Comparison of ENCODE assay signal across 8 cellular contexts in the genomic region with DNA sequence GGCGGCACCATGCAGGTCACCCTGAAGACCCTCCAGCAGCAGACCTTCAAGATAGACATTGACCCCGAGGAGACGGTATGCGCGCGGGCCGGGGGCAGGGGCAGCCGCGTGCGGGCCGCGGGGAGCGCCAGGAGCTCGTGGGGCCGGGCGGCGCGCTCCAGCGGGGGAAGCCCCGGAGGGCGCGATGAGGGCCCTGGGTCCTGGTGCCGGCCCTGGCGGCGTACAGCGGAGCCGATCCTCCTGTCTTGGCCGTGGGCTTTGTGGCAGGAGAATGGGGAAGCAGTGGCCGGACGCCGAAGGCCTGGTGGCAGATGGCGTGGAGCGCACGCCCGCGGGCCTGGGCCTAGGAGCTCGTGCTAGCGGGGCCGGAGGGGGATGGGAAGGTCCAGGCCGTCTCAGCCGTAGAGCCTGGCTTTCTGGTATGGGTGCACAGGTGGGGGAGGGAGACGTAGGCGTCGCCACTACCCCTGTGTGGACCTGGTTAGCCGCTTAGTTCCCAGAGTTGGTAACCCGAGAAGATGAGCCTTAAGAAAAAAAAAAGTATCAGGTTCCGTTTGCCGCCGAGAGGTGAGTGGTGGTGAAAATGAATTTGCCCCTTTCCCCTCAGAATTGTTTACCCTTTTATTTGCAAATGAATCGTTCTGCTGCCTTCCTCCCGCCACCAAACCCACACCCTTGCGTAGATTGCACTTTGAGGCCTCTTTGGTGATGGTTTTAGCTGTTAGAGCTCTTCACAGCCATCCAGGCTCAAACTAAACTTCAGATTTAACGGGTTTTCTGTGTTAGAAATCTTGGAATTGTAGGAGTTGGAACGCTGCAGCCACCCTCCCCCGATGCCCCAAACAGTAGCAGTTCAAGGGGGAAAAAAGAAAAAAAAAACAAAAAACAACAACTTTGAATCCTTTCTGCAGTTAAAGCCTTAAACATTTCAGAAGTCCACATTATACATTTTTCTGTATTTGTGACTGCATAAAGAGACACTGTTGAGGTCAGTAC. TPM values are rescaled to one million over a fixed set of nuclear protein-coding genes. Genes with fewer than 3 reads are reported as not detected.
DNase-seq lines count a peak whose midpoint lies in the region; ATAC-seq lines count a peak whose summit lies in the region.

No MANE protein-coding gene starts in this region.

- H3K9me3 ChIP-seq in endocrine pancreas (ENCODE audit: control insufficient read depth, low read length) (no peaks in the 10 kb centered on the region), mesodermal cell (ENCODE audit: control insufficient read depth, low read length) (no peaks in the 10 kb centered on the region)

- peak overlapping the region; percentile 97 for H3K4me3 Mint-ChIP-seq in activated CD8-positive, alpha-beta memory T cell treated with anti-CD3 and anti-CD28 coated beads, Interleukin-2, amount 10 ng/mL, durations not matched to agents 7 days and 5 days

- H3K36me3 ChIP-seq in endocrine pancreas (ENCODE audit: control insufficient read depth, insufficient read depth, low read length) (no peaks in the 10 kb centered on the region), mesodermal cell (ENCODE audit: control insufficient read depth, insufficient read depth, low read length) (peaks cover 4% of the 10 kb centered on the region)

- H3K36me3 Mint-ChIP-seq in activated CD8-positive, alpha-beta memory T cell treated with anti-CD3 and anti-CD28 coated beads, Interleukin-2, amount 10 ng/mL, durations not matched to agents 7 days and 5 days = peaks cover 16% of the 10 kb centered on the region

- WGBS in mesodermal cell (ENCODE audit: insufficient coverage in 2 of 2), 2 experiments = 0 to 1% methylated on average over 43 to 47 of the region's 55 CpGs

- ATAC-seq in GM19324 (IDR thresholded peaks at IDR 0.05; ENCODE audit: low FRiP score, unreplicated experiment) (peak; percentile 51), HG03439 (IDR thresholded peaks at IDR 0.05; ENCODE audit: unreplicated experiment) (peak; percentile 43)
- ATAC-seq in activated CD8-positive, alpha-beta memory T cell treated with anti-CD3 and anti-CD28 coated beads, Interleukin-2, amount 10 ng/mL, durations not matched to agents 7 days and 5 days = peak; percentile 53

- H3K4me1 Mint-ChIP-seq in activated CD8-positive, alpha-beta memory T cell treated with anti-CD3 and anti-CD28 coated beads, Interleukin-2, amount 10 ng/mL, durations not matched to agents 7 days and 5 days = peaks cover 50% of the 10 kb centered on the region

- H3K27me3 ChIP-seq in endocrine pancreas (ENCODE audit: control insufficient read depth, insufficient read depth, low read length) = no peaks in the 10 kb centered on the region

- CTCF ChIA-PET in activated CD8-positive, alpha-beta memory T cell treated with anti-CD3 and anti-CD28 coated beads, Interleukin-2, amount 10 ng/mL, durations not matched to agents 7 days and 5 days (lab: Charles Lee) = interaction anchor here (0.9 to 4.5 kb wide), 5 partner anchors 13 to 111 kb away, joined by 3 to 22 read pairs (median 4); no protein-coding TSS in a partner anchor

- no peaks in the 10 kb centered on the region for H3K4me1 ChIP-seq in endocrine pancreas (ENCODE audit: control insufficient read depth, insufficient read depth, low read length)
- peaks cover 8% of the 10 kb centered on the region for H3K4me1 ChIP-seq in mesodermal cell (ENCODE audit: control insufficient read depth, insufficient read depth, low read length, poor library complexity, severe bottlenecking)

- peak overlapping the region; percentile 95 for H3K4me3 ChIP-seq in endocrine pancreas (ENCODE audit: control insufficient read depth, insufficient read depth, low read length)
- peak overlapping the region; percentile 71 for H3K4me3 ChIP-seq in mesodermal cell (ENCODE audit: extremely low read depth, insufficient read depth, low read length, poor library complexity, severe bottlenecking)

- DNase-seq in C1 segment of cervical spinal cord (lab: John Stamatoyannopoulos, UW) (peak in 12 of 14 donors; percentile 21 to 81 (median 54)), NCI-H82 (lab: John Stamatoyannopoulos, UW) (peak; percentile 94)
- peak; percentile 85 for DNase-seq in activated CD8-positive, alpha-beta memory T cell treated with anti-CD3 and anti-CD28 coated beads, Interleukin-2, amount 10 ng/mL, durations not matched to agents 7 days and 5 days
- DNase-seq in stimulated activated CD8-positive, alpha-beta memory T cell treated with anti-CD3 and anti-CD28 coated beads, Interleukin-15, amount 100 ng/mL, for 48 hours (ENCODE audit: low read depth in 2 of 2) = peak; percentile 60 to 69

- no peaks in the 10 kb centered on the region for H3K9me3 Mint-ChIP-seq in activated CD8-positive, alpha-beta memory T cell treated with anti-CD3 and anti-CD28 coated beads, Interleukin-2, amount 10 ng/mL, durations not matched to agents 7 days and 5 days (ENCODE audit: low read depth)

- peak overlapping the region; percentile 58 for H3K9ac ChIP-seq in endocrine pancreas (ENCODE audit: control insufficient read depth, insufficient read depth, low read length)

- H3K27ac ChIP-seq in mesodermal cell (ENCODE audit: low read depth, low read length, severe bottlenecking) = peak overlapping the region; percentile 99

- peak overlapping the region; percentile 92 for H3K27ac Mint-ChIP-seq in activated CD8-positive, alpha-beta memory T cell treated with anti-CD3 and anti-CD28 coated beads, Interleukin-2, amount 10 ng/mL, durations not matched to agents 7 days and 5 days

- H3K27me3 Mint-ChIP-seq in activated CD8-positive, alpha-beta memory T cell treated with anti-CD3 and anti-CD28 coated beads, Interleukin-2, amount 10 ng/mL, durations not matched to agents 7 days and 5 days = no peaks in the 10 kb centered on the region

RNA-seq across cellular contexts. Expression of a gene that starts 0.8 kb away (rescaled TPM):
- total RNA-seq in activated CD8-positive, alpha-beta memory T cell treated with anti-CD3 and anti-CD28 coated beads, Interleukin-2, amount 10 ng/mL, durations not matched to agents 7 days and 5 days = 100 to 1,000 TPM in 1 of 2 experiments, 10 to 100 TPM in 1; 98.7 to 109 TPM
- polyA plus RNA-seq in mesodermal cell (2013, experiment 1 of 2) = 152 TPM
- 155 TPM for polyA plus RNA-seq in mesodermal cell (2013, experiment 2 of 2)

Comparison
In these comparisons a context has a peak if more than half of its experiments do, and no peak if none do; other contexts are left out.
1. Peak in every context shown above with its lines: DNase-seq, ATAC-seq, H3K4me3 ChIP-seq and H3K27ac ChIP-seq.